10 cellular contexts compared by ENCODE assay signal in the genomic region with DNA sequence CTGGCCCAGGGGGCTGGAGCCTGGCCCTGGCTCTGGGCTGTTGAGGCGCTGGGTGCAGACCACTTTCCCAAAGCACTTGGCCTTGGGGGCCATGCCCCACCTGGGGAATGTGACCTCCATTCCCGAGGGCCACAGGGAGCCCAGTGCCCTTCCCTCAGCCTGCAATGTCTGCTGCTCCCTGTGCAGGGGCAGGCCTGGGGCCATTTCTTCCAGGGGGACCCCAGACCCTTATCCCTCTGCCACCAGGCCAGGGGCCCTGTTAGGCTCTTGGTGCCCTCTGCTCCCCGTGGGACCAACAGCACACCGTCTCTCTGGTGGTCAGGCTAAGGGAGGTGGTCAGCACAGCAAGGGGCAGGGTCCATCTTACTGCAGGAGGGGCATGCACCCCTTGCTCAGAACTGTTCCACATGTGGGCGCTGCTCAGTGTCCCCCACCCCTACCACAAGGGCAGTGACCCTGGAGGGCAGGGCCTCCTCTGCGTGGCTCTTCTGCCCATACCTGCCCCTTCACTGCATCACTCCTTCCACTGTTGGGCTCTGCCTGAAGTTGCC. TPM values are rescaled to one million over a fixed set of nuclear protein-coding genes. Genes with fewer than 3 reads are reported as not detected.
DNase-seq lines count a peak whose midpoint lies in the region; ATAC-seq, FAIRE-seq and TF ChIP-seq lines count a peak whose summit lies in the region.
"Had no signal": no experiment of that assay in that cellular context is flagged by ENCODE, and none has a peak within 500 bp of the region (broad histone marks: within the 10 kb centered on the region; RNA-seq: fewer than 3 reads in every experiment).

No MANE protein-coding gene starts in this region.

- H3K27ac Mint-ChIP-seq in activated naive CD8-positive, alpha-beta T cell treated with anti-CD3 and anti-CD28 coated beads, Interleukin-2, amount 10 ng/mL, durations not matched to agents 7 days and 5 days: peak overlapping the region; percentile 42
- no peak overlapping the region for H3K27ac Mint-ChIP-seq in activated naive CD8-positive, alpha-beta T cell treated with anti-CD3 and anti-CD28 coated beads for 36 hours
- H3K27ac Mint-ChIP-seq in astrocyte (ENCODE audit: unreplicated experiment): no peak overlapping the region

- H3K27me3 ChIP-seq in astrocyte (ENCODE audit: insufficient read depth, low read length): no peaks in the 10 kb centered on the region
- peaks cover 0 to 44% of the 10 kb centered on the region in 2 experiments for H3K27me3 ChIP-seq in mesenchymal stem cell (ENCODE audit: control insufficient read depth in 1 of 2, insufficient read depth in 1 of 2, low read length in 2 of 2)
- no peaks in the 10 kb centered on the region for H3K27me3 ChIP-seq in transverse colon
- H3K27me3 ChIP-seq: thyroid gland had no signal

- no peaks in the 10 kb centered on the region for H3K79me1 ChIP-seq in mesenchymal stem cell (replicated peaks; ENCODE audit: low read length, poor library complexity, severe bottlenecking)

- no peak overlapping the region for H3K23ac ChIP-seq in mesenchymal stem cell (ENCODE audit: low read length in 2 of 2)

- no peaks in the 10 kb centered on the region for H3K4me1 Mint-ChIP-seq in activated naive CD8-positive, alpha-beta T cell treated with anti-CD3 and anti-CD28 coated beads, Interleukin-2, amount 10 ng/mL, durations not matched to agents 7 days and 5 days
- H3K4me1 Mint-ChIP-seq in activated naive CD8-positive, alpha-beta T cell treated with anti-CD3 and anti-CD28 coated beads for 36 hours: peaks cover 3% of the 10 kb centered on the region
- H3K4me1 Mint-ChIP-seq in astrocyte (ENCODE audit: low read depth, unreplicated experiment): no peaks in the 10 kb centered on the region

- no peak overlapping the region for H3K4me3 ChIP-seq in astrocyte (ENCODE audit: insufficient read depth, low read depth, low read length)
- peak overlapping the region in 1 of 2 experiments; percentile 37 for H3K4me3 ChIP-seq in mesenchymal stem cell (ENCODE audit: insufficient read depth in 1 of 2, low read depth in 1 of 2, low read length in 2 of 2)
- H3K4me3 ChIP-seq in transverse colon: peak overlapping the region in 1 of 4 donors; percentile 52

- TF ChIP-seq POLR2A in transverse colon (IDR thresholded peaks at IDR 0.05): no peak

- peak overlapping the region in 1 of 2 experiments; percentile 87 for H2BK12ac ChIP-seq in mesenchymal stem cell (ENCODE audit: low read length in 2 of 2)

- H2BK15ac ChIP-seq in mesenchymal stem cell (ENCODE audit: low read depth, poor library complexity, severe bottlenecking): no peak overlapping the region

- no peaks in the 10 kb centered on the region for H3K36me3 ChIP-seq in astrocyte (ENCODE audit: insufficient read depth, low read length)
- no peaks in the 10 kb centered on the region for H3K36me3 ChIP-seq in mesenchymal stem cell (ENCODE audit: control insufficient read depth in 1 of 2, insufficient read depth in 2 of 2, low read depth in 1 of 2, low read length in 2 of 2)
- H3K36me3 ChIP-seq in transverse colon: no peaks in the 10 kb centered on the region
- H3K36me3 ChIP-seq: thyroid gland had no signal

- H3K4me1 ChIP-seq in astrocyte (ENCODE audit: insufficient read depth, low read length) (peaks cover 6% of the 10 kb centered on the region), mesenchymal stem cell (ENCODE audit: control insufficient read depth, insufficient read depth, low read depth, low read length) (peaks cover 18% of the 10 kb centered on the region), transverse colon (peaks cover 15 to 37% (median 30%) of the 10 kb centered on the region in 4 donors)

- H3K9ac ChIP-seq in astrocyte (ENCODE audit: low read length): no peak overlapping the region
- H3K9ac ChIP-seq in mesenchymal stem cell (ENCODE audit: low read length): no peak overlapping the region

- POLR2A ChIA-PET in activated naive CD8-positive, alpha-beta T cell treated with anti-CD3 and anti-CD28 coated beads, Interleukin-2, amount 10 ng/mL, durations not matched to agents 7 days and 5 days (lab: Charles Lee): no interaction called here

- H3K27ac ChIP-seq in astrocyte (ENCODE audit: low read depth, low read length) (no peak overlapping the region), mesenchymal stem cell (ENCODE audit: low read length, poor library complexity, severe bottlenecking) (no peak overlapping the region), transverse colon (peak overlapping the region; percentile 72 to 83 (median 79))

- WGBS in mesenchymal stem cell: 96% methylated on average over 6 of the region's 6 CpGs
- 82% methylated on average over 6 of the region's 6 CpGs; no CpG with 5 or more reads in 1 of the 2 donors for whole genome bisulfite sequencing in transverse colon (ENCODE audit: low coverage in 1 of 2), 2 donors

- no peak overlapping the region for H3K4me3 Mint-ChIP-seq in activated naive CD8-positive, alpha-beta T cell treated with anti-CD3 and anti-CD28 coated beads, Interleukin-2, amount 10 ng/mL, durations not matched to agents 7 days and 5 days
- no peak overlapping the region for H3K4me3 Mint-ChIP-seq in activated naive CD8-positive, alpha-beta T cell treated with anti-CD3 and anti-CD28 coated beads for 36 hours
- H3K4me3 Mint-ChIP-seq in astrocyte (ENCODE audit: unreplicated experiment): no peak overlapping the region

- DNase-seq in activated naive CD8-positive, alpha-beta T cell treated with anti-CD3 and anti-CD28 coated beads, Interleukin-2, amount 10 ng/mL, durations not matched to agents 7 days and 5 days: no peak
- DNase-seq in activated naive CD8-positive, alpha-beta T cell treated with anti-CD3 and anti-CD28 coated beads for 36 hours: no peak
- DNase-seq in astrocyte (ENCODE audit: low read depth) (no peak), mesenchymal stem cell (no peak), transverse colon (peak; percentile 15), NCI-H2029 treated with DMSO at 0.1 percent for 48 hours (lab: John Stamatoyannopoulos, UW) (no peak)

- H2BK120ac ChIP-seq in mesenchymal stem cell (ENCODE audit: low read depth, low read length): peak overlapping the region; percentile 24

- H2AK5ac ChIP-seq in mesenchymal stem cell (ENCODE audit: low read length, severe bottlenecking): no peak overlapping the region

- H3K18ac ChIP-seq in mesenchymal stem cell (ENCODE audit: low read depth in 1 of 2, low read length in 2 of 2): peak overlapping the region; percentile 82 to 92

- peak overlapping the region; percentile 85 for H4K91ac ChIP-seq in mesenchymal stem cell (ENCODE audit: low read length)

- H3K14ac ChIP-seq in mesenchymal stem cell (ENCODE audit: low read length in 2 of 2): no peak overlapping the region

- peak overlapping the region; percentile 85 for H4K8ac ChIP-seq in mesenchymal stem cell (ENCODE audit: low read length)

- H3K79me2 ChIP-seq in astrocyte (ENCODE audit: insufficient read depth, low read length): no peaks in the 10 kb centered on the region

- H3K4me2 ChIP-seq in astrocyte (ENCODE audit: low read length) (peak overlapping the region; percentile 84), mesenchymal stem cell (ENCODE audit: low read length, poor library complexity, severe bottlenecking) (no peak overlapping the region)

- no peaks in the 10 kb centered on the region for H3K9me3 Mint-ChIP-seq in activated naive CD8-positive, alpha-beta T cell treated with anti-CD3 and anti-CD28 coated beads, Interleukin-2, amount 10 ng/mL, durations not matched to agents 7 days and 5 days
- no peaks in the 10 kb centered on the region for H3K9me3 Mint-ChIP-seq in activated naive CD8-positive, alpha-beta T cell treated with anti-CD3 and anti-CD28 coated beads for 36 hours
- no peaks in the 10 kb centered on the region for H3K9me3 Mint-ChIP-seq in astrocyte (ENCODE audit: unreplicated experiment)

- no peak for FAIRE-seq in astrocyte (lab: Jason Lieb, UNC)

- no peaks in the 10 kb centered on the region for H4K20me1 ChIP-seq in astrocyte (ENCODE audit: insufficient read depth, low read length)

- no peak overlapping the region for H2BK5ac ChIP-seq in mesenchymal stem cell (ENCODE audit: low read depth, low read length, poor library complexity, severe bottlenecking)

- TF ChIP-seq CTCF in astrocyte (IDR thresholded peaks at IDR 0.05; ENCODE audit: insufficient read depth, low read depth, low read length) (no peak), transverse colon (IDR thresholded peaks at IDR 0.05) (no peak)

- in situ Hi-C loops in transverse colon (cut with MboI; ENCODE audit: low pct_ligation_motif_present in 1 of 4, low pct_unique_long_range_greater_than_20kb in 1 of 4, low sequenced_read_pairs in 3 of 4): no loop called here

- H2AFZ ChIP-seq in astrocyte (ENCODE audit: low read depth, low read length): peak overlapping the region; percentile 92
- no peak overlapping the region for H2AFZ ChIP-seq in mesenchymal stem cell (ENCODE audit: low read depth, low read length)

- ATAC-seq in activated naive CD8-positive, alpha-beta T cell treated with anti-CD3 and anti-CD28 coated beads, Interleukin-2, amount 10 ng/mL, durations not matched to agents 7 days and 5 days (ENCODE audit: low read depth): no peak
- ATAC-seq in HG03442 (IDR thresholded peaks at IDR 0.05; ENCODE audit: unreplicated experiment): no peak
- no peak for ATAC-seq in HG03139 (IDR thresholded peaks at IDR 0.05; ENCODE audit: unreplicated experiment)

- no peaks in the 10 kb centered on the region for H3K9me3 ChIP-seq in astrocyte (ENCODE audit: insufficient read depth, low read depth, low read length)
- no peaks in the 10 kb centered on the region for H3K9me3 ChIP-seq in mesenchymal stem cell (ENCODE audit: control insufficient read depth, low read length)
- H3K9me3 ChIP-seq in transverse colon: no peaks in the 10 kb centered on the region
- H3K9me3 ChIP-seq: thyroid gland had no signal

- no peaks in the 10 kb centered on the region for H3K27me3 Mint-ChIP-seq in activated naive CD8-positive, alpha-beta T cell treated with anti-CD3 and anti-CD28 coated beads, Interleukin-2, amount 10 ng/mL, durations not matched to agents 7 days and 5 days
- H3K27me3 Mint-ChIP-seq in activated naive CD8-positive, alpha-beta T cell treated with anti-CD3 and anti-CD28 coated beads for 36 hours: no peaks in the 10 kb centered on the region
- H3K27me3 Mint-ChIP-seq in astrocyte (ENCODE audit: low read depth, unreplicated experiment): peaks cover 23% of the 10 kb centered on the region

- no peaks in the 10 kb centered on the region for H3K36me3 Mint-ChIP-seq in activated naive CD8-positive, alpha-beta T cell treated with anti-CD3 and anti-CD28 coated beads, Interleukin-2, amount 10 ng/mL, durations not matched to agents 7 days and 5 days
- no peaks in the 10 kb centered on the region for H3K36me3 Mint-ChIP-seq in activated naive CD8-positive, alpha-beta T cell treated with anti-CD3 and anti-CD28 coated beads for 36 hours
- H3K36me3 Mint-ChIP-seq in astrocyte (ENCODE audit: low read depth, unreplicated experiment): no peaks in the 10 kb centered on the region

- intact Hi-C loops in transverse colon (cut with DNase I; ENCODE audit: low total_unique reads): no loop called here

- no peak for TF ChIP-seq EP300 in transverse colon (IDR thresholded peaks at IDR 0.05; ENCODE audit: low read depth)

- H3K4ac ChIP-seq in mesenchymal stem cell (ENCODE audit: low read depth in 1 of 2, low read length in 2 of 2): peak overlapping the region in 1 of 2 experiments; percentile 6

RNA-seq across cellular contexts. Expression of a gene that starts 1.1 kb away (rescaled TPM):
- total RNA-seq in activated naive CD8-positive, alpha-beta T cell treated with anti-CD3 and anti-CD28 coated beads, Interleukin-2, amount 10 ng/mL, durations not matched to agents 7 days and 5 days: not detected
- total RNA-seq in activated naive CD8-positive, alpha-beta T cell treated with anti-CD3 and anti-CD28 coated beads for 36 hours: 1 to 10 TPM; 2.4 to 2.7 TPM
- total RNA-seq in astrocyte (0.84 and 1.4 TPM in 2 replicates), transverse colon (1 to 10 TPM in 3 of 4 donors, not detected in 1; 5.2 to 9.5 (median 5.3) TPM)
- 0.95 TPM for polyA plus RNA-seq in mesenchymal stem cell (2013, experiment 1 of 2)
- 1.1 TPM for polyA plus RNA-seq in mesenchymal stem cell (2013, experiment 2 of 2)
- total RNA-seq: thyroid gland had no signal

RNA-seq across cellular contexts. Expression of a gene that starts 5.1 kb away (rescaled TPM):
- under 1 TPM in 1 of 2 experiments, not detected in 1; 0.82 TPM for total RNA-seq in activated naive CD8-positive, alpha-beta T cell treated with anti-CD3 and anti-CD28 coated beads, Interleukin-2, amount 10 ng/mL, durations not matched to agents 7 days and 5 days
- total RNA-seq in activated naive CD8-positive, alpha-beta T cell treated with anti-CD3 and anti-CD28 coated beads for 36 hours: under 1 TPM; 0.87 to 0.98 TPM
- total RNA-seq in astrocyte (0.91 and 1.4 TPM in 2 replicates), transverse colon (under 1 TPM in 1 of 4 donors, not detected in 3; 0.48 TPM)
- 0.25 TPM for polyA plus RNA-seq in mesenchymal stem cell (2013, experiment 1 of 2)
- polyA plus RNA-seq in mesenchymal stem cell (2013, experiment 2 of 2): 0.25 TPM
- total RNA-seq: lung microvascular endothelial cell had no signal

RNA-seq across cellular contexts. Expression of a gene that starts 29.2 kb away (rescaled TPM):
- total RNA-seq in activated naive CD8-positive, alpha-beta T cell treated with anti-CD3 and anti-CD28 coated beads, Interleukin-2, amount 10 ng/mL, durations not matched to agents 7 days and 5 days: 100 to 1,000 TPM; 353 to 372 TPM
- 100 to 1,000 TPM; 360 to 394 TPM for total RNA-seq in activated naive CD8-positive, alpha-beta T cell treated with anti-CD3 and anti-CD28 coated beads for 36 hours
- total RNA-seq in astrocyte (583 and 602 TPM in 2 replicates), transverse colon (100 to 1,000 TPM; 123 to 191 (median 174) TPM)
- polyA plus RNA-seq in mesenchymal stem cell (2013, experiment 1 of 2): 252 TPM
- polyA plus RNA-seq in mesenchymal stem cell (2013, experiment 2 of 2): 253 TPM

Comparison
In these comparisons a context has a peak if more than half of its experiments do, and no peak if none do; other contexts are left out.
1. H3K27ac ChIP-seq: peak in transverse colon (4 of 4); none in astrocyte (single experiment) and mesenchymal stem cell (single experiment).